27 cellular contexts compared by ENCODE assay signal in the genomic region with DNA sequence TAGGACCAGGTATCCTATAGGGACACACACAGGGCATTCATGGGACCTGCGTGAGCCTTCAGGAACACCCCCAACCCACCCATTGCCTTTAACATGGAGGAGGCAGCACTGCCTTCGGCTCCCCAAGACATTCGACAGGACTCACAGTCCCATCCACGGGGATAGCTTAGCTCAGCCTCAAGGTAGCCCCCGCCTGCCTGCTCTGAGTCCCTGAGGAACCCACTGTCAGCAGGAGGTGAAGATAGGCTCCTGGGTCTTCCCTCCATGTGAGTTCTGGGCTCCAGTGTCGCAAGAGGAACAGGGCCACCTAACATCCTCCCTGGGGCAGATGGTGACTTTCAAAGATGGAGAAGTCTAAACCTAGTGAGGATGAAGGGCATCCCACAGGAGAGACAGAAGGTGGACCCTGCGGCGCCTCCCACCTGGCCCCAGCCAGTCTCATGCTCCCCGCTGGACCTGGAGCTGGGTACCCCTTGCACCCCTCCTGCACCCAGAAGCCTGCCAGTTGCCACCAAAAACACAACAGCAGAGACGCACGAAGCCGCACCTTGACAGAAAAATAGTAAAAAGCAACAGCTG. TPM values are rescaled to one million over a fixed set of nuclear protein-coding genes. Genes with fewer than 3 reads are reported as not detected.
A peak's percentile ranks its signal among the peaks of the same experiment; 100 is the strongest.
DNase-seq lines count a peak whose midpoint lies in the region; ATAC-seq and TF ChIP-seq lines count a peak whose summit lies in the region.
"Had no signal": no experiment of that assay in that cellular context is flagged by ENCODE, and none has a peak within 500 bp of the region (broad histone marks: within the 10 kb centered on the region; RNA-seq: fewer than 3 reads in every experiment).

No MANE protein-coding gene starts in this region.

- H3K9me3 ChIP-seq in WERI-Rb-1 (ENCODE audit: severe bottlenecking) (no peaks in the 10 kb centered on the region), suprapubic skin (no peaks in the 10 kb centered on the region), colonic mucosa (no peaks in the 10 kb centered on the region)
- H3K9me3 ChIP-seq: body of pancreas, heart right ventricle, ovary, SJSA1, thyroid gland had no signal

- H3K36me3 ChIP-seq in WERI-Rb-1 = no peaks in the 10 kb centered on the region
- H3K36me3 ChIP-seq in suprapubic skin = no peaks in the 10 kb centered on the region
- no peaks in the 10 kb centered on the region for H3K36me3 ChIP-seq in colonic mucosa
- no peaks in the 10 kb centered on the region for H3K36me3 ChIP-seq in brain microvascular endothelial cell (replicated peaks)
- H3K36me3 ChIP-seq: ovary, SJSA1, thyroid gland had no signal

- TF ChIP-seq EP300 in suprapubic skin (IDR thresholded peaks at IDR 0.05) = no peak

- H3K27me3 ChIP-seq in WERI-Rb-1 (ENCODE audit: insufficient read depth, low read depth, severe bottlenecking) (no peaks in the 10 kb centered on the region), suprapubic skin (no peaks in the 10 kb centered on the region), colonic mucosa (no peaks in the 10 kb centered on the region), brain microvascular endothelial cell (replicated peaks) (no peaks in the 10 kb centered on the region)
- H3K27me3 ChIP-seq: body of pancreas, ovary, SJSA1, thyroid gland had no signal

- H3K27ac ChIP-seq in WERI-Rb-1 (peak overlapping the region; percentile 53), suprapubic skin (no peak overlapping the region), colonic mucosa (no peak overlapping the region), brain microvascular endothelial cell (no peak overlapping the region)
- H3K27ac ChIP-seq: body of pancreas, heart right ventricle, SJSA1, thyroid gland had no signal

- no peak for ATAC-seq in left lobe of liver
- no peak for ATAC-seq in GM21825 (IDR thresholded peaks at IDR 0.05; ENCODE audit: unreplicated experiment)
- ATAC-seq: body of pancreas; effector memory CD8-positive, alpha-beta T cell; heart right ventricle; left cardiac atrium; naive thymus-derived CD4-positive, alpha-beta T cell; Panc1; T-cell had no signal

- in situ Hi-C loops in brain microvascular endothelial cell (cut with HindIII; ENCODE audit: low pct_ligation_motif_present, low sequenced_read_pairs) = no loop called here

- H3K4me3 ChIP-seq in WERI-Rb-1 (ENCODE audit: low read depth, low read length) (no peak overlapping the region), suprapubic skin (no peak overlapping the region), colonic mucosa (no peak overlapping the region), brain microvascular endothelial cell (ENCODE audit: low read depth, low read length) (no peak overlapping the region)
- H3K4me3 ChIP-seq: body of pancreas, heart right ventricle, ovary, SJSA1, thyroid gland had no signal

- no peak for TF ChIP-seq POLR2A in suprapubic skin (IDR thresholded peaks at IDR 0.05)

- intact Hi-C loops in colonic mucosa (cut with DNase I) = no loop called here

- no peak overlapping the region for H3K9ac ChIP-seq in colonic mucosa (ENCODE audit: low read depth in 2 of 2, low read length in 2 of 2)

- 88% methylated on average over 12 of the region's 12 CpGs for WGBS in suprapubic skin

- peak; percentile 47 for DNase-seq in activated CD8-positive, alpha-beta memory T cell treated with anti-CD3 and anti-CD28 coated beads for 24 hours
- no peak for DNase-seq in activated CD8-positive, alpha-beta memory T cell treated with anti-CD3 and anti-CD28 coated beads, Interleukin-2, amount 50 U/mL, for 4 hours
- no peak for DNase-seq in WERI-Rb-1
- peak; percentile 40 for DNase-seq in left lobe of liver (ENCODE audit: low spot score)
- DNase-seq in suprapubic skin (ENCODE audit: low spot score in 2 of 2) = peak; percentile 50 to 74
- DNase-seq in colonic mucosa = no peak
- DNase-seq in brain microvascular endothelial cell = no peak
- DNase-seq: body of pancreas; CD4-positive, alpha-beta memory T cell; effector memory CD8-positive, alpha-beta T cell; foreskin fibroblast; heart right ventricle; left cardiac atrium; mesendoderm; naive thymus-derived CD4-positive, alpha-beta T cell; NCI-H1436; NCI-H2171 treated with DMSO at 0.1 percent for 48 hours; NCI-H524; stimulated activated CD4-positive, alpha-beta T cell treated with anti-CD3 and anti-CD28 coated beads, Interleukin-4, amount 100 ng/mL, for 4 hours; stimulated activated naive CD4-positive, alpha-beta T cell treated with Interleukin-2 at 50 U/mL for 16 hours; thyroid gland had no signal

- TF ChIP-seq CTCF in WERI-Rb-1 (IDR thresholded peaks at IDR 0.05; ENCODE audit: low read depth, low read length) = no peak
- TF ChIP-seq CTCF in suprapubic skin (IDR thresholded peaks at IDR 0.05) = no peak
- TF ChIP-seq CTCF in colonic mucosa (IDR thresholded peaks at IDR 0.05) = no peak
- TF ChIP-seq CTCF in brain microvascular endothelial cell (IDR thresholded peaks at IDR 0.05; ENCODE audit: low read depth, low read length, missing control alignments) = no peak

- H3K4me1 ChIP-seq in suprapubic skin (peaks cover 81% of the 10 kb centered on the region), colonic mucosa (peaks cover 5% of the 10 kb centered on the region)

RNA-seq across cellular contexts. Expression of gene ADIRF, which starts 4.9 kb away (rescaled TPM):
- 79.3 TPM for total RNA-seq in left lobe of liver
- total RNA-seq in suprapubic skin = 100 to 1,000 TPM in 2 of 4 donors, 10 to 100 TPM in 2; 79.1 to 131 (median 104) TPM
- total RNA-seq in colonic mucosa = 10 to 100 TPM; 41.5 to 91.2 TPM
- total RNA-seq: CD4-positive, alpha-beta memory T cell; SJSA1 had no signal

RNA-seq across cellular contexts. Expression of gene SNCG, which starts 5.0 kb away (rescaled TPM):
- total RNA-seq in left lobe of liver (2.0 TPM), suprapubic skin (10 to 100 TPM; 20.7 to 27.1 (median 24.6) TPM), colonic mucosa (1 to 10 TPM; 2.6 to 6.6 TPM)
- total RNA-seq: CD4-positive, alpha-beta memory T cell had no signal

RNA-seq across cellular contexts. Expression of gene MMRN2, which starts 6.0 kb away (rescaled TPM):
- 9.6 TPM for total RNA-seq in left lobe of liver
- 10 to 100 TPM; 23.1 to 77.6 (median 40.7) TPM for total RNA-seq in suprapubic skin
- total RNA-seq in colonic mucosa = 1 to 10 TPM; 3.4 to 7.4 TPM

RNA-seq across cellular contexts. Expression of gene FAM25A, which starts 56.7 kb away (rescaled TPM):
- not detected for total RNA-seq in left lobe of liver
- total RNA-seq in suprapubic skin = 100 to 1,000 TPM; 178 to 699 (median 512) TPM
- total RNA-seq in colonic mucosa = not detected
- total RNA-seq: body of pancreas; CD4-positive, alpha-beta memory T cell; heart right ventricle; left cardiac atrium; M059J; naive thymus-derived CD4-positive, alpha-beta T cell; ovary; SJSA1; T-cell; thyroid gland had no signal

Comparison
In these comparisons a context has a peak if more than half of its experiments do, and no peak if none do; other contexts are left out.
1. DNase-seq: peak in activated CD8-positive, alpha-beta memory T cell treated with anti-CD3 and anti-CD28 coated beads for 24 hours (single experiment), left lobe of liver (single experiment) and suprapubic skin (2 of 2); none in activated CD8-positive, alpha-beta memory T cell treated with anti-CD3 and anti-CD28 coated beads, Interleukin-2, amount 50 U/mL, for 4 hours (single experiment), WERI-Rb-1 (single experiment), colonic mucosa (single experiment) and brain microvascular endothelial cell (single experiment).